ENCODE assay signal across 8 cellular contexts in genomic region chr17:47694018-47694817, GRCh38. TPM values are rescaled to one million over a fixed set of nuclear protein-coding genes. Genes with fewer than 3 reads are reported as not detected.
DNase-seq lines count a peak whose midpoint lies in the region; ATAC-seq and TF ChIP-seq lines count a peak whose summit lies in the region.

TBKBP1 (plus strand) TSS chr17:47694161; CDS start chr17:47696113, 1,952 bp downstream.

- no peak for TF ChIP-seq CTCF in activated CD8-positive, alpha-beta T cell treated with anti-CD3 and anti-CD28 coated beads for 36 hours (IDR thresholded peaks at IDR 0.05)
- TF ChIP-seq CTCF in endodermal cell (conservative IDR thresholded peaks at IDR 0.05) (no peak), mucosa of descending colon (IDR thresholded peaks at IDR 0.05) (no peak)

- H3K4me1 Mint-ChIP-seq in activated CD8-positive, alpha-beta T cell treated with anti-CD3 and anti-CD28 coated beads for 36 hours (ENCODE audit: low read depth), result peaks cover 59% of the 10 kb centered on the region
- H3K4me1 Mint-ChIP-seq in endodermal cell, result peaks cover 18% of the 10 kb centered on the region

- peaks cover 11% of the 10 kb centered on the region for H3K4me1 ChIP-seq in endodermal cell (ENCODE audit: control insufficient read depth, insufficient read depth, low read length)
- peaks cover 16% of the 10 kb centered on the region for H3K4me1 ChIP-seq in mucosa of descending colon (ENCODE audit: low read depth)

- H3K9me3 Mint-ChIP-seq in activated CD8-positive, alpha-beta T cell treated with anti-CD3 and anti-CD28 coated beads for 36 hours, result no peaks in the 10 kb centered on the region
- H3K9me3 Mint-ChIP-seq in endodermal cell, result no peaks in the 10 kb centered on the region

- H3K9ac ChIP-seq in endodermal cell (ENCODE audit: extremely low read depth, low read length, poor library complexity, severe bottlenecking), result peak within 1 kb of the TSS; percentile 59

- H3K36me3 ChIP-seq in endodermal cell (ENCODE audit: control insufficient read depth, insufficient read depth, low read length) (peaks cover 7% of the 10 kb centered on the region), mucosa of descending colon (ENCODE audit: low read depth) (no peaks in the 10 kb centered on the region)

- POLR2A ChIA-PET in activated CD8-positive, alpha-beta T cell treated with anti-CD3 and anti-CD28 coated beads for 36 hours (lab: Charles Lee), result interaction anchor here (0.6 to 18.8 kb wide), 10 partner anchors 9 to 44 kb away, joined by 3 to 493 read pairs (median 7); partner anchors contain the start of genes KPNB1 and TBX21

- intact Hi-C loops in activated CD8-positive, alpha-beta T cell treated with anti-CD3 and anti-CD28 coated beads for 36 hours (cut with micrococcal nuclease), result no loop called here
- intact Hi-C loops in mucosa of descending colon (cut with DNase I, micrococcal nuclease), result no loop called here

- CTCF ChIA-PET in activated CD8-positive, alpha-beta T cell treated with anti-CD3 and anti-CD28 coated beads for 36 hours (lab: Charles Lee), result interaction anchor here (0.8 to 19.3 kb wide), 7 partner anchors 10 to 108 kb away, joined by 3 to 424 read pairs (median 3); partner anchors contain the start of genes KPNB1 and TBX21

- H3K9me3 ChIP-seq in endodermal cell (ENCODE audit: control insufficient read depth, low read length) (no peaks in the 10 kb centered on the region), mucosa of descending colon (no peaks in the 10 kb centered on the region)

- H3K4me3 ChIP-seq in endodermal cell (ENCODE audit: low read length), result peak within 1 kb of the TSS; percentile 88
- peak within 1 kb of the TSS; percentile 42 for H3K4me3 ChIP-seq in mucosa of descending colon

- H3K27me3 Mint-ChIP-seq in activated CD8-positive, alpha-beta T cell treated with anti-CD3 and anti-CD28 coated beads for 36 hours, result no peaks in the 10 kb centered on the region
- H3K27me3 Mint-ChIP-seq in endodermal cell (ENCODE audit: insufficient read depth), result peaks cover 1% of the 10 kb centered on the region

- WGBS in endodermal cell (ENCODE audit: insufficient coverage in 1 of 2, insufficient read length in 1 of 2), 2 experiments, result 0% methylated on average over 14 to 55 of the region's 70 CpGs

- no peaks in the 10 kb centered on the region for H3K27me3 ChIP-seq in endodermal cell (ENCODE audit: control insufficient read depth, insufficient read depth, low read length, poor library complexity, severe bottlenecking)

- peak; percentile 53 for DNase-seq in GF-D8 (lab: John Stamatoyannopoulos, UW)
- peak; percentile 73 for DNase-seq in NCI-H2171 (lab: John Stamatoyannopoulos, UW)
- peak; percentile 66 for DNase-seq in activated CD8-positive, alpha-beta T cell treated with anti-CD3 and anti-CD28 coated beads for 36 hours
- peak; percentile 96 for DNase-seq in endodermal cell
- DNase-seq in mucosa of descending colon, result peak; percentile 35 to 74 (median 62)
- DNase-seq in NK-92 (lab: John Stamatoyannopoulos, UW; ENCODE audit: unreplicated experiment), result no peak

- H3K27ac ChIP-seq in endodermal cell (ENCODE audit: low read depth, low read length) (no peak within 1 kb of the TSS), temporal lobe (ENCODE audit: low read depth, low read length) (no peak within 1 kb of the TSS)

- peak; percentile 31 for ATAC-seq in activated CD8-positive, alpha-beta T cell treated with anti-CD3 and anti-CD28 coated beads for 36 hours
- ATAC-seq in mucosa of descending colon (peak; percentile 44), GM21737 (IDR thresholded peaks at IDR 0.05; ENCODE audit: unreplicated experiment) (no peak)

- peak within 1 kb of the TSS; percentile 89 for H3K27ac Mint-ChIP-seq in activated CD8-positive, alpha-beta T cell treated with anti-CD3 and anti-CD28 coated beads for 36 hours
- H3K27ac Mint-ChIP-seq in endodermal cell, result peak within 1 kb of the TSS; percentile 74

- H3K4me3 Mint-ChIP-seq in activated CD8-positive, alpha-beta T cell treated with anti-CD3 and anti-CD28 coated beads for 36 hours, result peak within 1 kb of the TSS; percentile 82
- peak within 1 kb of the TSS; percentile 84 for H3K4me3 Mint-ChIP-seq in endodermal cell

- H3K36me3 Mint-ChIP-seq in activated CD8-positive, alpha-beta T cell treated with anti-CD3 and anti-CD28 coated beads for 36 hours (ENCODE audit: low read depth), result peaks cover 3% of the 10 kb centered on the region
- peaks cover 10% of the 10 kb centered on the region for H3K36me3 Mint-ChIP-seq in endodermal cell (ENCODE audit: low read depth)

RNA-seq across cellular contexts. Expression of gene TBKBP1, which starts in this region (rescaled TPM):
- 10 to 100 TPM; 12.4 to 13.6 TPM for total RNA-seq in activated CD8-positive, alpha-beta T cell treated with anti-CD3 and anti-CD28 coated beads for 36 hours
- 10 to 100 TPM; 14.5 to 22.9 TPM for total RNA-seq in endodermal cell
- 17.3 TPM for polyA plus RNA-seq in endodermal cell (2013, experiment 1 of 2)
- polyA plus RNA-seq in endodermal cell (2013, experiment 2 of 2), result 16.7 TPM
- 10 to 100 TPM in 1 of 3 donors, 1 to 10 TPM in 2; 2.3 to 20.3 (median 3.2) TPM for total RNA-seq in mucosa of descending colon
- total RNA-seq in temporal lobe, result 17.2 TPM
